Comparison of ENCODE assay signal across 18 cellular contexts in the genomic region with DNA sequence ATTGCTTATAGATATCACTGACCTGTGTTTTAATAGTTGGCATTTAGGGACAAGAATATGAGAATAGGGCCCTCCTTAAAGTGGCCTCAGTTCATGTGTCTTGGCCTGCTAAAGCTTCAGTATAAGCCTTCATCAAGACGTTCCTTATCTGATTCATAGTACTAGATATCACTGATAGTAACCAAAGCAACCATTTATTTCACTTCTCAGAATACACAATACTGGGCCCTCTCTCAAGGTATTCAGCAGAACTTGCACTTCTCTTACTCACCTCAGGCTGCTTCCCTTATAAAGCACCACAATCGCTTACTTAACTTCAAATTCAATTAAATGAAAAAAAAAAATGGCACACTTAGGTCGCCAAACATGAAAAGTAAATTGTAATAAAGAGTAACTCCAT.
DNase-seq lines count a peak whose midpoint lies in the region; ATAC-seq, FAIRE-seq and TF ChIP-seq lines count a peak whose summit lies in the region.
"Had no signal": no experiment of that assay in that cellular context is flagged by ENCODE, and none has a peak within 500 bp of the region (broad histone marks: within the 10 kb centered on the region; RNA-seq: fewer than 3 reads in every experiment).

No MANE protein-coding gene starts in this region.

- TF ChIP-seq CTCF in GM23338 (conservative IDR thresholded peaks at IDR 0.05; ENCODE audit: low read depth in 2 of 2), result no peak
- no peak for TF ChIP-seq CTCF in foreskin keratinocyte (conservative IDR thresholded peaks at IDR 0.05)

- H3K27ac Mint-ChIP-seq in GM23338, result peak overlapping the region; percentile 29; the same call in 1 of the 2 replicates
- H3K27ac Mint-ChIP-seq: IgD-negative memory B cell had no signal

- no peaks in the 10 kb centered on the region for H3K36me3 Mint-ChIP-seq in GM23338 (ENCODE audit: low read depth)
- H3K36me3 Mint-ChIP-seq: IgD-negative memory B cell had no signal

- WGBS in small intestine, 3 donors, result 43 to 56% (median 51%) methylated on average over 3 of the region's 3 CpGs

- H3K27ac ChIP-seq in GM23338 (ENCODE audit: low read depth) (no peak overlapping the region), HUES48 (ENCODE audit: low read depth, low read length) (peak overlapping the region; percentile 4), foreskin keratinocyte (no peak overlapping the region), small intestine (ENCODE audit: low read depth in 1 of 2, low read length in 1 of 2) (no peak overlapping the region)
- H3K27ac ChIP-seq: Peyer's patch had no signal

- no peaks in the 10 kb centered on the region for H3K79me2 ChIP-seq in GM23338 (replicated peaks; ENCODE audit: insufficient read depth)

- H3K4me1 ChIP-seq in GM23338 (ENCODE audit: insufficient read depth), result no peaks in the 10 kb centered on the region
- peaks cover 11% of the 10 kb centered on the region for H3K4me1 ChIP-seq in HUES48 (ENCODE audit: control insufficient read depth, insufficient read depth, low read length)
- no peaks in the 10 kb centered on the region for H3K4me1 ChIP-seq in foreskin keratinocyte
- no peaks in the 10 kb centered on the region for H3K4me1 ChIP-seq in small intestine (ENCODE audit: control insufficient read depth in 2 of 2, insufficient read depth in 1 of 2, low read depth in 1 of 2, low read length in 1 of 2)
- H3K4me1 ChIP-seq: Peyer's patch had no signal

- H4K20me1 ChIP-seq in GM23338 (replicated peaks; ENCODE audit: insufficient read depth), result no peaks in the 10 kb centered on the region

- peak; percentile 17 for DNase-seq in GM23338 (ENCODE audit: low spot score)
- peak in 1 of 2 donors; percentile 4 for DNase-seq in foreskin keratinocyte
- no peak for DNase-seq in activated T-cell treated with anti-CD3 and anti-CD28 coated beads, Interleukin-2, amount 50 U/mL, for 48 hours
- DNase-seq in NCI-H2029 (lab: John Stamatoyannopoulos, UW), result no peak
- DNase-seq in NCI-H2029 treated with DMSO at 0.1 percent for 48 hours (lab: John Stamatoyannopoulos, UW), result no peak
- no peak for DNase-seq in small intestine
- DNase-seq: C1 segment of cervical spinal cord, MV-4-11, NCI-H1436 treated with DMSO at 0.1 percent for 48 hours, NCI-H446 treated with DMSO at 0.1 percent for 48 hours, NCI-H748 treated with DMSO at 0.1 percent for 48 hours, Peyer's patch, Right ventricle myocardium superior, SK-N-SH had no signal

- H3K27me3 ChIP-seq in GM23338 (ENCODE audit: insufficient read depth) (no peaks in the 10 kb centered on the region), HUES48 (ENCODE audit: control insufficient read depth, insufficient read depth, low read length) (no peaks in the 10 kb centered on the region), foreskin keratinocyte (no peaks in the 10 kb centered on the region), small intestine (ENCODE audit: control insufficient read depth in 2 of 2, insufficient read depth in 2 of 2, low read length in 2 of 2) (no peaks in the 10 kb centered on the region)
- H3K27me3 ChIP-seq: Peyer's patch had no signal

- H2AFZ ChIP-seq in GM23338, result peak overlapping the region; percentile 24; the same call in 1 of the 2 replicates

- no peak for TF ChIP-seq POLR2A in GM18505 (IDR thresholded peaks at IDR 0.05; ENCODE audit: borderline replicate concordance, extremely low read depth, insufficient read depth, insufficient read length)

- no peaks in the 10 kb centered on the region for H3K27me3 Mint-ChIP-seq in GM23338 (ENCODE audit: insufficient read depth, low read depth, poor library complexity)
- H3K27me3 Mint-ChIP-seq: IgD-negative memory B cell had no signal

- no peaks in the 10 kb centered on the region for H3K9me3 ChIP-seq in HUES48 (ENCODE audit: control insufficient read depth, insufficient read depth, low read length)
- H3K9me3 ChIP-seq in small intestine (ENCODE audit: control insufficient read depth, low read depth), result no peaks in the 10 kb centered on the region
- H3K9me3 ChIP-seq: Peyer's patch, SK-N-SH had no signal

- no peak overlapping the region for H3K4me2 ChIP-seq in GM23338
- H3K4me2 ChIP-seq: SK-N-SH had no signal

- H3K4me3 ChIP-seq in GM23338, result no peak overlapping the region
- no peak overlapping the region for H3K4me3 ChIP-seq in HUES48 (ENCODE audit: low read depth, low read length)
- H3K4me3 ChIP-seq in small intestine (ENCODE audit: low read depth in 1 of 2, low read length in 2 of 2), result no peak overlapping the region
- H3K4me3 ChIP-seq: Peyer's patch had no signal

- no peak overlapping the region for H3K4me3 Mint-ChIP-seq in GM23338
- H3K4me3 Mint-ChIP-seq: IgD-negative memory B cell had no signal

- ATAC-seq in GM18505 (IDR thresholded peaks at IDR 0.05; ENCODE audit: unreplicated experiment), result peak; percentile 37
- peak; percentile 70 for ATAC-seq in GM23338
- ATAC-seq in foreskin keratinocyte, result peak; percentile 43

- no peak overlapping the region for H3K9ac ChIP-seq in HUES48 (ENCODE audit: low read depth, low read length)
- H3K9ac ChIP-seq: SK-N-SH had no signal

- H3K36me3 ChIP-seq in GM23338 (ENCODE audit: insufficient read depth) (no peaks in the 10 kb centered on the region), HUES48 (ENCODE audit: control insufficient read depth, insufficient read depth, low read length) (no peaks in the 10 kb centered on the region), small intestine (ENCODE audit: control insufficient read depth in 2 of 2, insufficient read depth in 2 of 2, low read length in 2 of 2) (no peaks in the 10 kb centered on the region)
- H3K36me3 ChIP-seq: Peyer's patch had no signal

- no peaks in the 10 kb centered on the region for H3F3A ChIP-seq in GM23338 (replicated peaks; ENCODE audit: low read depth)

- no peaks in the 10 kb centered on the region for H3K9me2 ChIP-seq in GM23338 (ENCODE audit: insufficient read depth)
- H3K9me2 ChIP-seq: SK-N-SH had no signal

- no peak for FAIRE-seq in small intestine (lab: Jason Lieb, UNC)
- FAIRE-seq: A204.1 had no signal

- H3K4me1 Mint-ChIP-seq in GM23338, result peaks cover 13% of the 10 kb centered on the region; the same call in 2 of the 3 replicates
- H3K4me1 Mint-ChIP-seq: IgD-negative memory B cell had no signal

- no peaks in the 10 kb centered on the region for H3K9me3 Mint-ChIP-seq in GM23338

TF ChIP-seq in GM23338, 12 proteins besides CTCF, POLR2A, EP300 and RAD21:
- TF ChIP-seq NANOG (IDR thresholded peaks at IDR 0.05; ENCODE audit: borderline replicate concordance) (no peak), EZH2 (IDR thresholded peaks at IDR 0.05; ENCODE audit: low read depth, unreplicated experiment) (no peak), ZNF114 (CRISPR knock-in tag; IDR thresholded peaks at IDR 0.05) (no peak), POLR2AphosphoS5 (IDR thresholded peaks at IDR 0.05; ENCODE audit: low read depth) (no peak), ZNF331 (CRISPR knock-in tag; IDR thresholded peaks at IDR 0.05; ENCODE audit: low read depth) (no peak), EZH2phosphoT487 (IDR thresholded peaks at IDR 0.05; ENCODE audit: unreplicated experiment) (no peak), JUNB (IDR thresholded peaks at IDR 0.05; ENCODE audit: unreplicated experiment) (no peak)
- TF ChIP-seq, protein P1, sequence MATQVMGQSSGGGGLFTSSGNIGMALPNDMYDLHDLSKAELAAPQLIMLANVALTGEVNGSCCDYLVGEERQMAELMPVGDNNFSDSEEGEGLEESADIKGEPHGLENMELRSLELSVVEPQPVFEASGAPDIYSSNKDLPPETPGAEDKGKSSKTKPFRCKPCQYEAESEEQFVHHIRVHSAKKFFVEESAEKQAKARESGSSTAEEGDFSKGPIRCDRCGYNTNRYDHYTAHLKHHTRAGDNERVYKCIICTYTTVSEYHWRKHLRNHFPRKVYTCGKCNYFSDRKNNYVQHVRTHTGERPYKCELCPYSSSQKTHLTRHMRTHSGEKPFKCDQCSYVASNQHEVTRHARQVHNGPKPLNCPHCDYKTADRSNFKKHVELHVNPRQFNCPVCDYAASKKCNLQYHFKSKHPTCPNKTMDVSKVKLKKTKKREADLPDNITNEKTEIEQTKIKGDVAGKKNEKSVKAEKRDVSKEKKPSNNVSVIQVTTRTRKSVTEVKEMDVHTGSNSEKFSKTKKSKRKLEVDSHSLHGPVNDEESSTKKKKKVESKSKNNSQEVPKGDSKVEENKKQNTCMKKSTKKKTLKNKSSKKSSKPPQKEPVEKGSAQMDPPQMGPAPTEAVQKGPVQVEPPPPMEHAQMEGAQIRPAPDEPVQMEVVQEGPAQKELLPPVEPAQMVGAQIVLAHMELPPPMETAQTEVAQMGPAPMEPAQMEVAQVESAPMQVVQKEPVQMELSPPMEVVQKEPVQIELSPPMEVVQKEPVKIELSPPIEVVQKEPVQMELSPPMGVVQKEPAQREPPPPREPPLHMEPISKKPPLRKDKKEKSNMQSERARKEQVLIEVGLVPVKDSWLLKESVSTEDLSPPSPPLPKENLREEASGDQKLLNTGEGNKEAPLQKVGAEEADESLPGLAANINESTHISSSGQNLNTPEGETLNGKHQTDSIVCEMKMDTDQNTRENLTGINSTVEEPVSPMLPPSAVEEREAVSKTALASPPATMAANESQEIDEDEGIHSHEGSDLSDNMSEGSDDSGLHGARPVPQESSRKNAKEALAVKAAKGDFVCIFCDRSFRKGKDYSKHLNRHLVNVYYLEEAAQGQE (IDR thresholded peaks at IDR 0.05; ENCODE audit: unreplicated experiment), result no peak
- TF ChIP-seq, protein P2, sequence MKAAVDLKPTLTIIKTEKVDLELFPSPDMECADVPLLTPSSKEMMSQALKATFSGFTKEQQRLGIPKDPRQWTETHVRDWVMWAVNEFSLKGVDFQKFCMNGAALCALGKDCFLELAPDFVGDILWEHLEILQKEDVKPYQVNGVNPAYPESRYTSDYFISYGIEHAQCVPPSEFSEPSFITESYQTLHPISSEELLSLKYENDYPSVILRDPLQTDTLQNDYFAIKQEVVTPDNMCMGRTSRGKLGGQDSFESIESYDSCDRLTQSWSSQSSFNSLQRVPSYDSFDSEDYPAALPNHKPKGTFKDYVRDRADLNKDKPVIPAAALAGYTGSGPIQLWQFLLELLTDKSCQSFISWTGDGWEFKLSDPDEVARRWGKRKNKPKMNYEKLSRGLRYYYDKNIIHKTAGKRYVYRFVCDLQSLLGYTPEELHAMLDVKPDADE (IDR thresholded peaks at IDR 0.05), result no peak
